ENCODE assay signal across 8 cellular contexts in genomic region chr19:1875646-1876493, GRCh38. TPM values are rescaled to one million over a fixed set of nuclear protein-coding genes. Genes with fewer than 3 reads are reported as not detected.
DNase-seq lines count a peak whose midpoint lies in the region; ATAC-seq and TF ChIP-seq lines count a peak whose summit lies in the region.

No MANE protein-coding gene starts in this region.

- peak overlapping the region; percentile 98 for H3K4me3 ChIP-seq in AG09309 (ENCODE audit: control insufficient read depth, low read depth, low read length)

- TF ChIP-seq CTCF in AG09309 (IDR thresholded peaks at IDR 0.05; ENCODE audit: control insufficient read depth, insufficient read depth, low read depth, low read length, missing control alignments) (no peak), chondrocyte (IDR thresholded peaks at IDR 0.05) (peak; percentile 38)

- no peaks in the 10 kb centered on the region for H3K36me3 Mint-ChIP-seq in chondrocyte (ENCODE audit: low read depth)

- no peaks in the 10 kb centered on the region for H3K27me3 Mint-ChIP-seq in chondrocyte (ENCODE audit: low read depth)

- peak overlapping the region; percentile 96 for H3K4me3 Mint-ChIP-seq in chondrocyte (ENCODE audit: unreplicated experiment)

- no peaks in the 10 kb centered on the region for H3K9me3 Mint-ChIP-seq in chondrocyte (ENCODE audit: low read depth)

- ATAC-seq in GM19023 (IDR thresholded peaks at IDR 0.05; ENCODE audit: unreplicated experiment) = peak; percentile 87
- peak; percentile 88 for ATAC-seq in HG03196 (IDR thresholded peaks at IDR 0.05; ENCODE audit: unreplicated experiment)

- peaks cover 21% of the 10 kb centered on the region for H3K4me1 Mint-ChIP-seq in chondrocyte (ENCODE audit: low read depth)

- H3K27ac Mint-ChIP-seq in chondrocyte (ENCODE audit: unreplicated experiment) = peak overlapping the region; percentile 99

- peak overlapping the region; percentile 91 for H3K27ac ChIP-seq in layer of hippocampus (ENCODE audit: low read depth, low read length)

- no peak for DNase-seq in AG09309 (ENCODE audit: low read depth)
- DNase-seq in NCI-H345 treated with DMSO at 0.1 percent for 48 hours (lab: John Stamatoyannopoulos, UW; ENCODE audit: unreplicated experiment) = peak; percentile 61
- peak; percentile 75 to 85 for DNase-seq in activated CD4-positive, alpha-beta T cell treated with anti-CD3 and anti-CD28 coated beads for 24 hours (ENCODE audit: low read depth in 2 of 2)
- DNase-seq in chondrocyte (ENCODE audit: low spot score) = peak; percentile 97
- DNase-seq in stimulated activated CD4-positive, alpha-beta T cell treated with anti-CD3 and anti-CD28 coated beads, Interleukin-1b, Interleukin-23, amount 100 ng/mL, for 24 hours (ENCODE audit: low read depth in 4 of 4, low spot score in 1 of 4) = peak; percentile 69 to 89 (median 76)

- no peaks in the 10 kb centered on the region for H3K27me3 ChIP-seq in layer of hippocampus (ENCODE audit: control insufficient read depth, insufficient read depth, low read length)

RNA-seq across cellular contexts. Expression of gene ABHD17A, which starts 9.4 kb away (rescaled TPM):
- 54.6 to 60.2 TPM (median 54.6 TPM) in 3 replicates for total RNA-seq in chondrocyte

RNA-seq across cellular contexts. Expression of gene KLF16, which starts 12.5 kb away (rescaled TPM):
- 25.0 to 38.9 TPM (median 38.9 TPM) in 3 replicates for total RNA-seq in chondrocyte

RNA-seq across cellular contexts. Expression of gene REXO1, which starts 27.6 kb away (rescaled TPM):
- 22.2 to 24.9 TPM (median 24.9 TPM) in 3 replicates for total RNA-seq in chondrocyte

RNA-seq across cellular contexts. Expression of gene ADAT3, which starts 29.3 kb away (rescaled TPM):
- 3.2 to 4.3 TPM (median 3.6 TPM) in 3 replicates for total RNA-seq in chondrocyte

RNA-seq across cellular contexts. Expression of gene SCAMP4, which starts 29.3 kb away (rescaled TPM):
- 51.6 to 57.5 TPM (median 57.4 TPM) in 3 replicates for total RNA-seq in chondrocyte
